In genomic region chr1:57850572-57850971, GRCh38 we compare ENCODE assay signal across 6 cellular contexts.
"Had no signal": no experiment of that assay in that cellular context is flagged by ENCODE, and none has a peak within 500 bp of the region (broad histone marks: within the 10 kb centered on the region; RNA-seq: fewer than 3 reads in every experiment).

No MANE protein-coding gene starts in this region.

- ATAC-seq: HCT116 had no signal

- H3K27ac Mint-ChIP-seq: HFFc6 had no signal

- H3K4me1 ChIP-seq: HAP-1 had no signal

- DNase-seq: GOT3, H7, HFFc6, IMR-90 had no signal

- H3K4me3 Mint-ChIP-seq: HFFc6 had no signal

- H3K36me3 ChIP-seq: HAP-1 had no signal

- H3K4me3 ChIP-seq: HAP-1 had no signal
